1 cellular context compared by ENCODE assay signal in genomic region chr22:21611210-21611977, GRCh38.
TF ChIP-seq lines count a peak whose summit lies in the region.

No MANE protein-coding gene starts in this region.

TF ChIP-seq in HepG2, 621 proteins besides CTCF, POLR2A, EP300 and RAD21:
- TF ChIP-seq RBM22 (optimal IDR thresholded peaks at IDR 0.05; ENCODE audit: low read length) (peak; percentile 40), ZNF839 (CRISPR knock-in tag; IDR thresholded peaks at IDR 0.05; ENCODE audit: borderline replicate concordance) (no peak)
